ENCODE assay signal across 27 cellular contexts in the genomic region with DNA sequence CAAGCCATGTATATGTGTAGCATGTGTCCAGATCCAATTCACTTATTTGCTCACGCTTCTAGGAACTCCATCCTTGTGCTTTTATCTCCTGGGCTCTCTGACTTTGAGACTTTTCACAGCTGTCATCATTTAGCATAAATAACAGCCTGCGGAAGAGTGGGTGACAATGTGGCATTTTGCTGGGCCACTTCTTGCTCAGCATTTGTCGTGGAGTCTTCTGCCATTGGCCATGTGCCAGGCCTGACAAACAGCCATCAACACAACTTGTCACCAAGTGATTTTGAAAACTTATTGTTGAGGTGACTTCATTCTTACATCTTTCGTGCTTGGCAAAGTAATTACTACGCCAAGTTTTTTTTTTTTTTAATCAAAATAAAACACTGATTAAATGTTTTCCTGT.
DNase-seq lines count a peak whose midpoint lies in the region; ATAC-seq and TF ChIP-seq lines count a peak whose summit lies in the region.
"Had no signal": no experiment of that assay in that cellular context is flagged by ENCODE, and none has a peak within 500 bp of the region (broad histone marks: within the 10 kb centered on the region; RNA-seq: fewer than 3 reads in every experiment).

No MANE protein-coding gene starts in this region.

- no peaks in the 10 kb centered on the region for H3K9me3 Mint-ChIP-seq in mesothelial cell of epicardium
- H3K9me3 Mint-ChIP-seq: CD4-positive, alpha-beta T cell had no signal

- H3K27me3 Mint-ChIP-seq in mesothelial cell of epicardium (ENCODE audit: low read depth): no peaks in the 10 kb centered on the region
- H3K27me3 Mint-ChIP-seq: CD4-positive, alpha-beta T cell had no signal

- no peaks in the 10 kb centered on the region for H3K36me3 ChIP-seq in cardiac muscle cell
- H3K36me3 ChIP-seq: BLaER1 treated with 17β-estradiol and CSF1 and Interleukin-3, amounts not matched to agents 10 nM and 100 nM had no signal

- no peak for DNase-seq in cardiac muscle cell (ENCODE audit: low read depth in 1 of 2, low spot score in 1 of 2)
- no peak for DNase-seq in cardiac septum (ENCODE audit: low spot score)
- peak; percentile 38 for DNase-seq in NCI-H345 treated with DMSO at 0.1 percent for 48 hours (lab: John Stamatoyannopoulos, UW; ENCODE audit: unreplicated experiment)
- DNase-seq in mesothelial cell of epicardium (ENCODE audit: low spot score in 2 of 2, unreplicated experiment in 2 of 2): no peak
- no peak for DNase-seq in dedifferentiated amniotic fluid mesenchymal stem cell (ENCODE audit: extremely low spot score)
- DNase-seq in activated T-cell treated with anti-CD3 and anti-CD28 coated beads, Interleukin-2, amount 50 U/mL, for 1 hour: no peak
- DNase-seq: AML-193; CD4-positive, alpha-beta T cell; COR-L47; DMS79; EL; GDM1; GOT3; HCEC 1CT; IMR-90; NCI-H1048; NCI-H1436; NCI-H187; NCI-H2081 treated with DMSO at 0.1 percent for 48 hours; NCI-H524; NCI-H774 had no signal

- H3K4me3 ChIP-seq in cardiac muscle cell: no peak overlapping the region
- H3K4me3 ChIP-seq: A549; BLaER1 treated with 17β-estradiol and CSF1 and Interleukin-3, amounts not matched to agents 10 nM and 100 nM; GM12878 had no signal

- peaks cover 2% of the 10 kb centered on the region for H3K36me3 Mint-ChIP-seq in mesothelial cell of epicardium

- H3K27ac ChIP-seq in cardiac muscle cell: peak overlapping the region; percentile 90
- H3K27ac ChIP-seq: A549; BLaER1 treated with 17β-estradiol and CSF1 and Interleukin-3, amounts not matched to agents 10 nM and 100 nM; KMS-11 had no signal

- ATAC-seq in GM18520 (IDR thresholded peaks at IDR 0.05; ENCODE audit: unreplicated experiment): no peak
- ATAC-seq: GM12878, Right ventricle myocardium inferior had no signal

- intact Hi-C loops in cardiac septum (cut with DNase I): no loop called here

- no peaks in the 10 kb centered on the region for H3K27me3 ChIP-seq in cardiac muscle cell

- no peaks in the 10 kb centered on the region for H3K9me3 ChIP-seq in cardiac muscle cell (ENCODE audit: low read depth)
- H3K9me3 ChIP-seq: A549; BLaER1 treated with 17β-estradiol and CSF1 and Interleukin-3, amounts not matched to agents 10 nM and 100 nM had no signal

- H3K4me3 Mint-ChIP-seq in mesothelial cell of epicardium: no peak overlapping the region
- H3K4me3 Mint-ChIP-seq: CD4-positive, alpha-beta T cell had no signal

- peak overlapping the region; percentile 6 for H3K27ac Mint-ChIP-seq in mesothelial cell of epicardium
- H3K27ac Mint-ChIP-seq: CD4-positive, alpha-beta T cell had no signal

- TF ChIP-seq CTCF in cardiac muscle cell (IDR thresholded peaks at IDR 0.05; ENCODE audit: low read depth, low read length) (no peak), mesothelial cell of epicardium (IDR thresholded peaks at IDR 0.05; ENCODE audit: unreplicated experiment) (no peak)

- peaks cover 26% of the 10 kb centered on the region for H3K4me1 Mint-ChIP-seq in mesothelial cell of epicardium

- peaks cover 43% of the 10 kb centered on the region for H3K4me1 ChIP-seq in cardiac muscle cell (ENCODE audit: low read depth)
- H3K4me1 ChIP-seq: A549 had no signal
